8 cellular contexts compared by ENCODE assay signal in genomic region chr2:72993147-72993546, GRCh38.
DNase-seq lines count a peak whose midpoint lies in the region; ATAC-seq and TF ChIP-seq lines count a peak whose summit lies in the region.

No MANE protein-coding gene starts in this region.

- H3K4me3 ChIP-seq in AG04449 (ENCODE audit: low read depth, low read length) (no peak overlapping the region), NB4 (ENCODE audit: low read depth, low read length) (no peak overlapping the region), fibroblast of lung (replicated peaks in 1 of 4; ENCODE audit: control extremely low read depth in 1 of 4, insufficient read depth in 1 of 4, low read depth in 3 of 4, low read length in 4 of 4) (no peak overlapping the region), neural progenitor cell (no peak overlapping the region)

- peaks cover 23% of the 10 kb centered on the region for H3F3A ChIP-seq in neural progenitor cell (ENCODE audit: low read depth)

- ATAC-seq in HG02870 (IDR thresholded peaks at IDR 0.05; ENCODE audit: unreplicated experiment) = no peak

- no peak overlapping the region for H3K9ac ChIP-seq in fibroblast of lung (ENCODE audit: insufficient read depth, low read length)
- H3K9ac ChIP-seq in neural progenitor cell = no peak overlapping the region

- H3K4me3 Mint-ChIP-seq in neural progenitor cell = no peak overlapping the region

- H3K27ac Mint-ChIP-seq in neural progenitor cell = no peak overlapping the region

- H3K36me3 Mint-ChIP-seq in neural progenitor cell = no peaks in the 10 kb centered on the region

- POLR2A ChIA-PET in AG04449 (lab: Yijun Ruan, JAX) = no interaction called here

- CTCF ChIA-PET in AG04449 (lab: Yijun Ruan, JAX) = interaction anchor here (0.6 to 10.8 kb wide), 35 partner anchors 8 to 219 kb away, joined by 3 to 129 read pairs (median 4); no protein-coding TSS in a partner anchor

- no peaks in the 10 kb centered on the region for H3K9me3 ChIP-seq in fibroblast of lung (ENCODE audit: control insufficient read depth, insufficient read depth, low read depth, low read length)
- H3K9me3 ChIP-seq in neural progenitor cell (ENCODE audit: low read depth) = no peaks in the 10 kb centered on the region

- H3K27me3 ChIP-seq in fibroblast of lung (ENCODE audit: control insufficient read depth, insufficient read depth, low read length) = no peaks in the 10 kb centered on the region
- H3K27me3 ChIP-seq in neural progenitor cell = peaks cover 30% of the 10 kb centered on the region

- TF ChIP-seq CTCF in AG04449 (IDR thresholded peaks at IDR 0.05; ENCODE audit: insufficient read depth, low read length, missing control alignments) (peak; percentile 66), NB4 (IDR thresholded peaks at IDR 0.05; ENCODE audit: low read depth, low read length) (peak; percentile 68), fibroblast of lung (conservative IDR thresholded peaks at IDR 0.05 in 1 of 2, IDR thresholded peaks at IDR 0.05 in 1 of 2; ENCODE audit: low read depth in 1 of 2, low read length in 2 of 2) (peak; percentile 66 to 75), neural progenitor cell (IDR thresholded peaks at IDR 0.05) (peak; percentile 83)

- H3K27me3 Mint-ChIP-seq in neural progenitor cell (ENCODE audit: insufficient read depth, low read depth) = peaks cover 9% of the 10 kb centered on the region

- H3K79me2 ChIP-seq in fibroblast of lung (ENCODE audit: control insufficient read depth, insufficient read depth, low read length) (no peaks in the 10 kb centered on the region), neural progenitor cell (ENCODE audit: low read depth) (no peaks in the 10 kb centered on the region)

- peaks cover 26% of the 10 kb centered on the region for H3K4me1 Mint-ChIP-seq in neural progenitor cell

- no peaks in the 10 kb centered on the region for H4K20me1 ChIP-seq in fibroblast of lung (ENCODE audit: control insufficient read depth, extremely low read depth, insufficient read depth, low read length)
- H4K20me1 ChIP-seq in neural progenitor cell (ENCODE audit: low read depth) = peaks cover 41% of the 10 kb centered on the region

- H2AFZ ChIP-seq in fibroblast of lung (ENCODE audit: low read length) (no peak overlapping the region), neural progenitor cell (replicated peaks) (no peak overlapping the region)

- H3K4me2 ChIP-seq in fibroblast of lung (ENCODE audit: extremely low read depth, insufficient read depth, low read length) (no peak overlapping the region), neural progenitor cell (no peak overlapping the region)

- H3K4me1 ChIP-seq in fibroblast of lung (ENCODE audit: control insufficient read depth, extremely low read depth, insufficient read depth, low read length) = no peaks in the 10 kb centered on the region
- peaks cover 21% of the 10 kb centered on the region for H3K4me1 ChIP-seq in neural progenitor cell

- no peak for DNase-seq in AG04449 (ENCODE audit: low read depth, low spot score)
- DNase-seq in GM03348 (ENCODE audit: low spot score) = peak; percentile 82
- DNase-seq in NB4 (ENCODE audit: low read depth) = peak; percentile 62
- DNase-seq in activated CD8-positive, alpha-beta memory T cell treated with anti-CD3 and anti-CD28 coated beads, Interleukin-2, amount 50 U/mL, for 48 hours = peak; percentile 58
- peak; percentile 7 to 37 for DNase-seq in fibroblast of lung (ENCODE audit: low read depth in 2 of 2)
- DNase-seq in neural progenitor cell (ENCODE audit: low spot score) = peak; percentile 82
- no peak for DNase-seq in KG1 (lab: John Stamatoyannopoulos, UW)

- H3K27ac ChIP-seq in fibroblast of lung (ENCODE audit: insufficient read depth, low read length) (no peak overlapping the region), neural progenitor cell (no peak overlapping the region)

- no peak for TF ChIP-seq POLR2A in NB4 (IDR thresholded peaks at IDR 0.05; ENCODE audit: extremely low read depth, insufficient read length)

- H3K9me3 Mint-ChIP-seq in neural progenitor cell = no peaks in the 10 kb centered on the region

- H3K36me3 ChIP-seq in fibroblast of lung (ENCODE audit: control insufficient read depth, insufficient read depth, low read length) (no peaks in the 10 kb centered on the region), neural progenitor cell (no peaks in the 10 kb centered on the region)

Comparison
In these comparisons a context has a peak if more than half of its experiments do, and no peak if none do; other contexts are left out.
1. DNase-seq: peak in GM03348 (single experiment), NB4 (single experiment), activated CD8-positive, alpha-beta memory T cell treated with anti-CD3 and anti-CD28 coated beads, Interleukin-2, amount 50 U/mL, for 48 hours (single experiment), fibroblast of lung (2 of 2) and neural progenitor cell (single experiment); none in AG04449 (single experiment) and KG1 (single experiment).
2. Peak in every context shown above with its lines, with median percentiles within 50 percentile points of each other: CTCF ChIP-seq.